In the genomic region with DNA sequence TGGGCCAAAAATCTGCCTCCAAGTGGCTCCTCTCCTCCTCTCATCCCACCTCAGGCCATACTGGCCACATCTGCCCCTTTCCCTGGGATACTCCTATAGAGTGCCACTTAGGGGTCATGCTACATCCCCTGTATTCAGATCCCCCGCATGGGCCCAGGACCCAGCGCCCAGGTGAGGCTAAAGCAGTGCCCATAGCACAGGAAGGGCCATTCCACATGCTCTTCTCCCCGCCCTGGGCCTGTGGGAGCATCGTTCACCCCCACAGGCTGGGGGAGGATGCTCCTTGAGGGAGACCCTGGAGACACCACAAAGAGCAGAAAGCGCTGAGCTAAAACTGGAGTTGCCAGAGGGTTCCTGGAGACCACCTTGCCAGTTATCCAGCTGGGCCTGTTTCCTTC, we compare ENCODE assay signal across 1 cellular context.
TF ChIP-seq lines count a peak whose summit lies in the region.

No MANE protein-coding gene starts in this region.

TF ChIP-seq in IMR-90, 13 proteins besides CTCF, POLR2A, EP300 and RAD21 (continued from another document):
- TF ChIP-seq, protein P1, sequence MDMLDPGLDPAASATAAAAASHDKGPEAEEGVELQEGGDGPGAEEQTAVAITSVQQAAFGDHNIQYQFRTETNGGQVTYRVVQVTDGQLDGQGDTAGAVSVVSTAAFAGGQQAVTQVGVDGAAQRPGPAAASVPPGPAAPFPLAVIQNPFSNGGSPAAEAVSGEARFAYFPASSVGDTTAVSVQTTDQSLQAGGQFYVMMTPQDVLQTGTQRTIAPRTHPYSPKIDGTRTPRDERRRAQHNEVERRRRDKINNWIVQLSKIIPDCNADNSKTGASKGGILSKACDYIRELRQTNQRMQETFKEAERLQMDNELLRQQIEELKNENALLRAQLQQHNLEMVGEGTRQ (IDR thresholded peaks at IDR 0.05; ENCODE audit: low read depth, low read length), result no peak
- TF ChIP-seq, protein P2, sequence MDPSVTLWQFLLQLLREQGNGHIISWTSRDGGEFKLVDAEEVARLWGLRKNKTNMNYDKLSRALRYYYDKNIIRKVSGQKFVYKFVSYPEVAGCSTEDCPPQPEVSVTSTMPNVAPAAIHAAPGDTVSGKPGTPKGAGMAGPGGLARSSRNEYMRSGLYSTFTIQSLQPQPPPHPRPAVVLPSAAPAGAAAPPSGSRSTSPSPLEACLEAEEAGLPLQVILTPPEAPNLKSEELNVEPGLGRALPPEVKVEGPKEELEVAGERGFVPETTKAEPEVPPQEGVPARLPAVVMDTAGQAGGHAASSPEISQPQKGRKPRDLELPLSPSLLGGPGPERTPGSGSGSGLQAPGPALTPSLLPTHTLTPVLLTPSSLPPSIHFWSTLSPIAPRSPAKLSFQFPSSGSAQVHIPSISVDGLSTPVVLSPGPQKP (IDR thresholded peaks at IDR 0.05; ENCODE audit: borderline replicate concordance, low read depth, low read length), result no peak
- TF ChIP-seq MXI1 (IDR thresholded peaks at IDR 0.05; ENCODE audit: borderline replicate concordance, low read depth, low read length), result no peak
- TF ChIP-seq CEBPB (IDR thresholded peaks at IDR 0.05; ENCODE audit: low read depth, low read length), result no peak
- TF ChIP-seq RCOR1 (IDR thresholded peaks at IDR 0.05; ENCODE audit: insufficient replicate concordance, low read length), result no peak
- no peak for TF ChIP-seq MAZ (IDR thresholded peaks at IDR 0.05; ENCODE audit: borderline replicate concordance, low read depth, low read length)
- no peak for TF ChIP-seq SMC3 (IDR thresholded peaks at IDR 0.05; ENCODE audit: low read depth, low read length)
- TF ChIP-seq MAFK (IDR thresholded peaks at IDR 0.05; ENCODE audit: low read depth, low read length), result no peak
- TF ChIP-seq BHLHE40 (IDR thresholded peaks at IDR 0.05; ENCODE audit: low read depth, low read length), result no peak
- no peak for TF ChIP-seq RFX5 (IDR thresholded peaks at IDR 0.05; ENCODE audit: low read depth, low read length)
- TF ChIP-seq NFE2L2 (IDR thresholded peaks at IDR 0.05; ENCODE audit: low read depth, low read length), result no peak
